8 cellular contexts compared by ENCODE assay signal in the genomic region with DNA sequence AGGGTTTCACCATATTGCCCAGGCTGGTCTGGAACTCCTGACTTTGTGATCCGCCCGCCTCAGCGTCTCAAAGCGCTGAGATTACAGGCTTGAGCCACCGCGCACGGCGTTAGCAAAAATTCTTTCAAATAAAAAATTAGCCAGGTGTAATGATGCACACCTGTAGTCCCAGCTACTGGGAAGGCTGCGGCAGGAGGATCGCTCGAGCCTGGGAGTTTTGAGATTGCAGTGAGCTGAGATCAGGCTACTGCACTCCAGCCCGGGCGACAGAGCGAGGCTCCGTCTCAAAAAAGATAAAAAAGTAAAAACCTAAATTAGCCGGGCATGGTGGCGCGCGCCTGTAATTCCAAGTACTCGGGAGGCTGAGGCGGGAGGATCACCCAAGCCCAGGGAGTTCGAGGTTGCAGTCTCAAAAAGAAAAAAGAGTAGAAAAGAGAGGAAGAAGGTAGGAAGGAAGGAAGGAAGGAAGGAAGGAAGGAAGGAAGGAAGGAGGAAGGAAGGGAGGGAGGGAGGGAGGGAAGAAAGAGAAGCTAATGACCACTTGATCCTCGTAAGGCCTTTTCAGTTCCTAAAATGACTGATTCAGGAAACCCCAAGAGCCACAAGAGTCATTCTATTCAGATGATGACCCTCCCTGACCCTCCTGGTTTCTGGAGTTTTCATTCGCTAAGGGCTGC. TPM values are rescaled to one million over a fixed set of nuclear protein-coding genes. Genes with fewer than 3 reads are reported as not detected.
DNase-seq lines count a peak whose midpoint lies in the region; ATAC-seq, FAIRE-seq and TF ChIP-seq lines count a peak whose summit lies in the region.

No MANE protein-coding gene starts in this region.

- no peak for ATAC-seq in esophagus mucosa

- no peak for FAIRE-seq in RCC 7860 (lab: Jason Lieb, UNC)

- in situ Hi-C loops in GM23248 (cut with MboI), result no loop called here

- H3F3A ChIP-seq in GM23248 (ENCODE audit: insufficient read depth), result peaks cover 6% of the 10 kb centered on the region; the same call in 1 of the 2 replicates

- no peak for DNase-seq in GM23248
- peak; percentile 90 for DNase-seq in NB4 (ENCODE audit: low read depth)
- DNase-seq in colonic mucosa, result no peak
- DNase-seq in nephron progenitor cell, result no peak
- DNase-seq in RCC 7860 (ENCODE audit: low spot score), result no peak
- DNase-seq in DMS153 (lab: John Stamatoyannopoulos, UW), result no peak

- no peaks in the 10 kb centered on the region for H3K36me3 Mint-ChIP-seq in nephron progenitor cell (ENCODE audit: low read depth)

- no peak for TF ChIP-seq POLR2A in NB4 (IDR thresholded peaks at IDR 0.05; ENCODE audit: extremely low read depth, insufficient read length)

- H3K4me3 Mint-ChIP-seq in nephron progenitor cell, result peak overlapping the region; percentile 78

- H3K4me3 ChIP-seq in GM23248 (peak overlapping the region; percentile 79), NB4 (ENCODE audit: low read depth, low read length) (peak overlapping the region; percentile 64), colonic mucosa (peak overlapping the region; percentile 75)

- H3K36me3 ChIP-seq in ES-I3 (ENCODE audit: insufficient read depth, low read length) (no peaks in the 10 kb centered on the region), GM23248 (ENCODE audit: low read depth) (no peaks in the 10 kb centered on the region), colonic mucosa (no peaks in the 10 kb centered on the region)

- WGBS in GM23248 (ENCODE audit: low coverage in 1 of 2, low lambda C conversion rate in 2 of 2, missing lambda C conversion rate in 2 of 2), 2 experiments, result 88 to 93% methylated on average over 23 to 24 of the region's 24 CpGs

- H3K27ac ChIP-seq in GM23248, result peak overlapping the region; percentile 88
- peak overlapping the region; percentile 92 for H3K27ac ChIP-seq in colonic mucosa

- peak overlapping the region; percentile 91 for H3K27ac Mint-ChIP-seq in nephron progenitor cell

- no peaks in the 10 kb centered on the region for H3K79me2 ChIP-seq in GM23248 (ENCODE audit: insufficient read depth)

- H2AFZ ChIP-seq in GM23248, result peak overlapping the region; percentile 88

- no peaks in the 10 kb centered on the region for H3K27me3 Mint-ChIP-seq in nephron progenitor cell (ENCODE audit: low read depth, poor library complexity)

- H3K9me3 ChIP-seq in ES-I3 (ENCODE audit: control insufficient read depth, insufficient read depth, low read length) (no peaks in the 10 kb centered on the region), GM23248 (ENCODE audit: low read depth) (no peaks in the 10 kb centered on the region), colonic mucosa (no peaks in the 10 kb centered on the region)

- intact Hi-C loops in colonic mucosa (cut with DNase I), result loop anchor here (5.0 to 10.0 kb wide), 2 partner anchors 60 to 198 kb away; no protein-coding TSS in a partner anchor

- H3K4me1 Mint-ChIP-seq in nephron progenitor cell, result peaks cover 20% of the 10 kb centered on the region

- peak overlapping the region; percentile 72 for H3K4me2 ChIP-seq in GM23248 (ENCODE audit: unreplicated experiment)

- H3K4me1 ChIP-seq in ES-I3 (ENCODE audit: insufficient read depth, low read length) (no peaks in the 10 kb centered on the region), GM23248 (ENCODE audit: insufficient read depth) (0 out of 2 replicates have a peak, but pooled peaks cover 4% of the 10 kb centered on the region), colonic mucosa (no peaks in the 10 kb centered on the region)

- H3K9me3 Mint-ChIP-seq in nephron progenitor cell, result no peaks in the 10 kb centered on the region

- peak overlapping the region; percentile 86; the same call in 1 of the 2 replicates for H3K9ac ChIP-seq in ES-I3 (ENCODE audit: low read depth, low read length)
- H3K9ac ChIP-seq in GM23248, result peak overlapping the region; percentile 89
- peak overlapping the region; percentile 82 to 92 for H3K9ac ChIP-seq in colonic mucosa (ENCODE audit: low read depth in 2 of 2, low read length in 2 of 2)

- H3K27me3 ChIP-seq in GM23248 (replicated peaks; ENCODE audit: insufficient read depth) (no peaks in the 10 kb centered on the region), colonic mucosa (no peaks in the 10 kb centered on the region)

- H3K9me2 ChIP-seq in GM23248 (ENCODE audit: insufficient read depth), result no peaks in the 10 kb centered on the region

- no peaks in the 10 kb centered on the region for H4K20me1 ChIP-seq in GM23248 (ENCODE audit: insufficient read depth)

- TF ChIP-seq CTCF in NB4 (IDR thresholded peaks at IDR 0.05; ENCODE audit: low read depth, low read length) (no peak), colonic mucosa (IDR thresholded peaks at IDR 0.05) (no peak), nephron progenitor cell (IDR thresholded peaks at IDR 0.05) (no peak)

RNA-seq across cellular contexts. Expression of gene SRL, which starts 59.2 kb away (rescaled TPM):
- total RNA-seq in GM23248 (2014; rRNA removed; shearing (Covaris generic)), result not detected in 2 replicates
- not detected in 2 replicates for polyA plus RNA-seq in GM23248 (2016; fragmentation: Nextera tagmentation; extraction: Ambion mirVana)
- under 1 TPM; 0.49 to 0.82 TPM for total RNA-seq in colonic mucosa
- 0.16 TPM for total RNA-seq in esophagus mucosa
